ENCODE assay signal across 8 cellular contexts in the genomic region with DNA sequence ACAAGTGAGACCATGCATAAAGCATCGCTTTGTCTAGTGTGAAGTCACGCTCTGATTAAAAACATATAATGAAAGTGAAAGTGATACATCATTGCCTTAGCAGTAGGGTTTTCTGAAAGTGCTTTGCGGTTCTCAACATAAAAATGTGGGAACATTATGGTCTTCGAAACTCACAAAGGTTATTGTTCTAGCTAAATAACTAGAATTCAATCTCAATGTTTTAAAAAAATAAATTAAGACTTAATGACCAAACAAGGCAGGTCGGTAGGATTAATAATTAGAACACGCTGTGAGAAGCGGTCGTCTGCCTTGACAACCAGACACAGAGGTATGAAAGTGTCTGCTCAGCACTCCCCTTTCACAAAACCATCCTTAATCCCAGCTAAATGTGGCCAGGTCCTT. TPM values are rescaled to one million over a fixed set of nuclear protein-coding genes. Genes with fewer than 3 reads are reported as not detected.
A peak's percentile ranks its signal among the peaks of the same experiment; 100 is the strongest.
DNase-seq lines count a peak whose midpoint lies in the region; ATAC-seq and TF ChIP-seq lines count a peak whose summit lies in the region.

No MANE protein-coding gene starts in this region.

- TF ChIP-seq CTCF in upper lobe of left lung (IDR thresholded peaks at IDR 0.05), result no peak

- ATAC-seq in GM19452 (IDR thresholded peaks at IDR 0.05; ENCODE audit: unreplicated experiment) (peak; percentile 97), HG03457 (IDR thresholded peaks at IDR 0.05; ENCODE audit: unreplicated experiment) (peak; percentile 90), upper lobe of left lung (ENCODE audit: low FRiP score in 2 of 2) (no peak)

- H3K4me3 ChIP-seq in upper lobe of left lung, result peak overlapping the region in 3 of 4 donors; percentile 2 to 23 (median 23)

- no peak overlapping the region for H3K27ac ChIP-seq in upper lobe of left lung

- H3K9me3 ChIP-seq in upper lobe of left lung, result no peaks in the 10 kb centered on the region

- H3K27me3 ChIP-seq in upper lobe of left lung, result no peaks in the 10 kb centered on the region

- no peaks in the 10 kb centered on the region for H3K4me1 ChIP-seq in upper lobe of left lung

- TF ChIP-seq POLR2A in upper lobe of left lung (IDR thresholded peaks at IDR 0.05), result no peak

- no peaks in the 10 kb centered on the region for H3K36me3 ChIP-seq in upper lobe of left lung

- 65 to 75% methylated on average over 8 of the region's 8 CpGs for WGBS in upper lobe of left lung, 2 donors

- DNase-seq in DMS79 treated with DMSO at 0.1 percent for 48 hours (lab: John Stamatoyannopoulos, UW) (peak; percentile 74), SHP77 treated with DMSO at 0.1 percent for 48 hours (lab: John Stamatoyannopoulos, UW) (peak; percentile 13), glomerular visceral epithelial cell (ENCODE audit: extremely low spot score) (peak; percentile 22), upper lobe of left lung (no peak), islet precursor cell (no peak), mesenteric fat pad (ENCODE audit: low spot score) (no peak)

- no peak for TF ChIP-seq EP300 in upper lobe of left lung (IDR thresholded peaks at IDR 0.05)

RNA-seq across cellular contexts. Expression of a gene that starts 42.2 kb away (rescaled TPM):
- total RNA-seq in upper lobe of left lung (under 1 TPM in 3 of 6 donors, not detected in 3; 0.20 to 0.49 (median 0.44) TPM), mesenteric fat pad (0.45 TPM)

Comparison
In these comparisons a context has a peak if more than half of its experiments do, and no peak if none do; other contexts are left out.
1. DNase-seq: peak in DMS79 treated with DMSO at 0.1 percent for 48 hours (single experiment), SHP77 treated with DMSO at 0.1 percent for 48 hours (single experiment) and glomerular visceral epithelial cell (single experiment); none in upper lobe of left lung (0 of 2), islet precursor cell (single experiment) and mesenteric fat pad (single experiment).
2. ATAC-seq: peak in GM19452 (single experiment) and HG03457 (single experiment); none in upper lobe of left lung (0 of 2).